In genomic region chr3:112649478-112649735, GRCh38 we compare ENCODE assay signal across 20 cellular contexts. TPM values are rescaled to one million over a fixed set of nuclear protein-coding genes. Genes with fewer than 3 reads are reported as not detected.
A peak's percentile ranks its signal among the peaks of the same experiment; 100 is the strongest.
DNase-seq lines count a peak whose midpoint lies in the region; ATAC-seq and TF ChIP-seq lines count a peak whose summit lies in the region.
"Had no signal": no experiment of that assay in that cellular context is flagged by ENCODE, and none has a peak within 500 bp of the region (broad histone marks: within the 10 kb centered on the region; RNA-seq: fewer than 3 reads in every experiment).

No MANE protein-coding gene starts in this region.

- no peak overlapping the region for H3K4me3 ChIP-seq in thyroid gland (replicated peaks in 1 of 3)
- H3K4me3 ChIP-seq: cardiac muscle cell, HAP-1, lower lobe of right lung, thoracic aorta had no signal

- H3K27ac Mint-ChIP-seq in nephron progenitor cell: peak overlapping the region; percentile 3
- no peak overlapping the region for H3K27ac Mint-ChIP-seq in T-helper 2 cell treated with Interferon-gamma antibody and Interleukin-4, amounts not matched to agents 5 μg/mL and 100 μg/mL, for 36 hours
- H3K27ac Mint-ChIP-seq: CD4-positive, alpha-beta memory T cell; effector memory CD8-positive, alpha-beta T cell; T-cell had no signal

- peaks cover 22% of the 10 kb centered on the region for H3K4me1 Mint-ChIP-seq in nephron progenitor cell
- H3K4me1 Mint-ChIP-seq in T-helper 2 cell treated with Interferon-gamma antibody and Interleukin-4, amounts not matched to agents 5 μg/mL and 100 μg/mL, for 36 hours (ENCODE audit: low read depth): peaks cover 25% of the 10 kb centered on the region

- no peaks in the 10 kb centered on the region for H3K9me3 Mint-ChIP-seq in nephron progenitor cell
- no peaks in the 10 kb centered on the region for H3K9me3 Mint-ChIP-seq in T-helper 2 cell treated with Interferon-gamma antibody and Interleukin-4, amounts not matched to agents 5 μg/mL and 100 μg/mL, for 36 hours
- H3K9me3 Mint-ChIP-seq: CD4-positive, alpha-beta memory T cell; effector memory CD8-positive, alpha-beta T cell; neural crest cell; T-cell had no signal

- H3K9me3 ChIP-seq in thyroid gland: no peaks in the 10 kb centered on the region
- H3K9me3 ChIP-seq: HAP-1, lower lobe of right lung, thoracic aorta had no signal

- DNase-seq in Daoy (ENCODE audit: low read depth) (peak; percentile 77), NCI-H226 (peak; percentile 94), dedifferentiated amniotic fluid mesenchymal stem cell (ENCODE audit: extremely low spot score) (peak; percentile 90), nephron progenitor cell (no peak), thyroid gland (no peak)
- no peak for DNase-seq in T-helper 2 cell treated with Interferon-gamma antibody and Interleukin-4, amounts not matched to agents 5 μg/mL and 100 μg/mL, for 36 hours (ENCODE audit: low spot score)
- DNase-seq: activated CD4-positive, CD25-positive, alpha-beta regulatory T cell; CD4-positive, alpha-beta memory T cell; effector memory CD8-positive, alpha-beta T cell; lower lobe of right lung; NCI-H1930; NCI-H526; stimulated activated CD4-positive, alpha-beta T cell treated with anti-CD3 and anti-CD28 coated beads, Interleukin-2, amount 100 ng/mL, for 48 hours; stimulated activated CD8-positive, alpha-beta memory T cell treated with anti-CD3 and anti-CD28 coated beads, Interleukin-4, amount 100 ng/mL, for 48 hours; T-cell had no signal

- no peak for TF ChIP-seq CTCF in nephron progenitor cell (IDR thresholded peaks at IDR 0.05)
- TF ChIP-seq CTCF in thyroid gland (IDR thresholded peaks at IDR 0.05): no peak

- intact Hi-C loops in thyroid gland (cut with DNase I): no loop called here

- H3K4me1 ChIP-seq in thyroid gland: peaks cover 12 to 19% of the 10 kb centered on the region in 2 donors
- H3K4me1 ChIP-seq: HAP-1 had no signal

- WGBS in thyroid gland, 2 donors: 80 to 83% methylated on average over 1 of the region's 1 CpG

- ATAC-seq in GM18870 (IDR thresholded peaks at IDR 0.05; ENCODE audit: unreplicated experiment): no peak
- ATAC-seq: effector memory CD8-positive, alpha-beta T cell; lower lobe of right lung; T-cell had no signal

- no peaks in the 10 kb centered on the region for H3K36me3 Mint-ChIP-seq in nephron progenitor cell (ENCODE audit: low read depth)
- peaks cover 2% of the 10 kb centered on the region for H3K36me3 Mint-ChIP-seq in T-helper 2 cell treated with Interferon-gamma antibody and Interleukin-4, amounts not matched to agents 5 μg/mL and 100 μg/mL, for 36 hours (ENCODE audit: low read depth)
- H3K36me3 Mint-ChIP-seq: CD4-positive, alpha-beta memory T cell; T-cell had no signal

- peaks cover 3% of the 10 kb centered on the region for H3K27me3 Mint-ChIP-seq in nephron progenitor cell (ENCODE audit: low read depth, poor library complexity)
- H3K27me3 Mint-ChIP-seq in T-helper 2 cell treated with Interferon-gamma antibody and Interleukin-4, amounts not matched to agents 5 μg/mL and 100 μg/mL, for 36 hours (ENCODE audit: low read depth): peaks cover 10% of the 10 kb centered on the region
- H3K27me3 Mint-ChIP-seq: CD4-positive, alpha-beta memory T cell; effector memory CD8-positive, alpha-beta T cell; T-cell had no signal

- H3K36me3 ChIP-seq in thyroid gland: no peaks in the 10 kb centered on the region
- H3K36me3 ChIP-seq: cardiac muscle cell, HAP-1, lower lobe of right lung, thoracic aorta had no signal

- H3K4me3 Mint-ChIP-seq in nephron progenitor cell: no peak overlapping the region
- no peak overlapping the region for H3K4me3 Mint-ChIP-seq in T-helper 2 cell treated with Interferon-gamma antibody and Interleukin-4, amounts not matched to agents 5 μg/mL and 100 μg/mL, for 36 hours
- H3K4me3 Mint-ChIP-seq: CD4-positive, alpha-beta memory T cell; effector memory CD8-positive, alpha-beta T cell; neural crest cell; T-cell had no signal

- no peak for TF ChIP-seq POLR2A in thyroid gland (IDR thresholded peaks at IDR 0.05)

- no peak overlapping the region for H3K27ac ChIP-seq in thyroid gland
- H3K27ac ChIP-seq: cardiac muscle cell, lower lobe of right lung, thoracic aorta had no signal

- H3K27me3 ChIP-seq in thyroid gland: no peaks in the 10 kb centered on the region
- H3K27me3 ChIP-seq: cardiac muscle cell had no signal

RNA-seq across cellular contexts. Expression of gene CCDC80, which starts 8.5 kb away (rescaled TPM):
- total RNA-seq in Daoy (2014; rRNA removed; shearing (Covaris generic)): 60.9 and 77.8 TPM in 2 replicates
- total RNA-seq in thyroid gland: 100 to 1,000 TPM in 1 of 4 donors, 10 to 100 TPM in 3; 41.5 to 100 (median 63.7) TPM
- total RNA-seq: CD4-positive, alpha-beta memory T cell had no signal

Comparison
In these comparisons a context has a peak if more than half of its experiments do, and no peak if none do; other contexts are left out.
1. DNase-seq: peak in Daoy (single experiment), NCI-H226 (single experiment) and dedifferentiated amniotic fluid mesenchymal stem cell (single experiment); none in nephron progenitor cell (single experiment), T-helper 2 cell treated with Interferon-gamma antibody and Interleukin-4, amounts not matched to agents 5 μg/mL and 100 μg/mL, for 36 hours (single experiment) and thyroid gland (0 of 2).